ENCODE assay signal across 1 cellular context in the genomic region with DNA sequence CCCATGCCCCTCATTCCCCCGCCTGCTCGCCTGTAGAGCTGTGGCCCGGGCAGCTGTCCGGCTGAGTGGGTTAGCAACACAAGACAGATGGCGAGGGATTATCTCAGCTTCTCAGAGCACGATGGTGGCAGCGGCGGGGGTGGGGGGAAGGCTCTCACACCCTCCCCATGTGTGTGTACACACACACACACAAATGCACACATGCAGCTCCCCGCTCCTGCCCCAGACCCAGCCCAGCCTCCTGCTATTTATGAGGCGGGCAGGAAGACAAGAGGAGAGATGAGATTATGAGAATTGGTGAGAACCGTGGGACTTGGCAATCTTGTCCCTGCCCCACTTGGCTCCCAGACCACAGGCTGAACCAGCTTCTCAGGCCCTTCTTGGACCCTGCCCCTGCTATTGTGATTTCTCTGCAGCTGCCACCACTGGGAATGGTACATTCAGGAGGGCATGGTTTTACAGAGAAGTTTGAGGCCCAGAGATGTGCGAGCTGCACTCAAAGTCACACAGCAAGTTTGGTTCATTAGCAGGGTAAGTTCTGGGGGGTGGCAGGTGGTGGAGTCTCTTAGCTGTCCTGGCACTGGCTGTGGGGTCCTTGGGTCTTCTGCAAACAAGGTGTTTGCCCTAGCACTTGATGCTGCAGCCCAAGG.
TF ChIP-seq lines count a peak whose summit lies in the region.

No MANE protein-coding gene starts in this region.

TF ChIP-seq in IMR-90, 13 proteins besides CTCF, POLR2A, EP300 and RAD21 (continued from another document):
- TF ChIP-seq, protein P1, sequence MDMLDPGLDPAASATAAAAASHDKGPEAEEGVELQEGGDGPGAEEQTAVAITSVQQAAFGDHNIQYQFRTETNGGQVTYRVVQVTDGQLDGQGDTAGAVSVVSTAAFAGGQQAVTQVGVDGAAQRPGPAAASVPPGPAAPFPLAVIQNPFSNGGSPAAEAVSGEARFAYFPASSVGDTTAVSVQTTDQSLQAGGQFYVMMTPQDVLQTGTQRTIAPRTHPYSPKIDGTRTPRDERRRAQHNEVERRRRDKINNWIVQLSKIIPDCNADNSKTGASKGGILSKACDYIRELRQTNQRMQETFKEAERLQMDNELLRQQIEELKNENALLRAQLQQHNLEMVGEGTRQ (IDR thresholded peaks at IDR 0.05; ENCODE audit: low read depth, low read length): no peak
- TF ChIP-seq MAFK (IDR thresholded peaks at IDR 0.05; ENCODE audit: low read depth, low read length): no peak
- no peak for TF ChIP-seq CEBPB (IDR thresholded peaks at IDR 0.05; ENCODE audit: low read depth, low read length)
- TF ChIP-seq BHLHE40 (IDR thresholded peaks at IDR 0.05; ENCODE audit: low read depth, low read length): no peak
